In genomic region chr22:31915499-31916065, GRCh38 we compare ENCODE assay signal across 25 cellular contexts.
"Had no signal": no experiment of that assay in that cellular context is flagged by ENCODE, and none has a peak within 500 bp of the region (broad histone marks: within the 10 kb centered on the region; RNA-seq: fewer than 3 reads in every experiment).

No MANE protein-coding gene starts in this region.

- H3K79me2 ChIP-seq: parathyroid adenoma had no signal

- H3K4me3 Mint-ChIP-seq: activated CD4-positive, alpha-beta T cell treated with anti-CD3 and anti-CD28 coated beads for 36 hours; activated naive CD8-positive, alpha-beta T cell; endodermal cell; naive thymus-derived CD4-positive, alpha-beta T cell; T-helper 2 cell treated with Interferon-gamma antibody and Interleukin-4, amounts not matched to agents 5 μg/mL and 100 μg/mL, for 36 hours had no signal

- H3K9me3 ChIP-seq: body of pancreas, esophagus muscularis mucosa, heart right ventricle, psoas muscle, transverse colon, uterus had no signal

- H3K27ac Mint-ChIP-seq: activated CD4-positive, alpha-beta T cell treated with anti-CD3 and anti-CD28 coated beads for 36 hours; activated naive CD8-positive, alpha-beta T cell; endodermal cell; naive thymus-derived CD4-positive, alpha-beta T cell; T-helper 2 cell treated with Interferon-gamma antibody and Interleukin-4, amounts not matched to agents 5 μg/mL and 100 μg/mL, for 36 hours had no signal

- H3K36me3 Mint-ChIP-seq: activated naive CD8-positive, alpha-beta T cell; naive thymus-derived CD4-positive, alpha-beta T cell had no signal

- H3K27me3 ChIP-seq: body of pancreas, esophagus muscularis mucosa, foreskin keratinocyte, heart right ventricle, transverse colon, uterus had no signal

- H3K9me3 Mint-ChIP-seq: endodermal cell; naive thymus-derived CD4-positive, alpha-beta T cell; T-helper 2 cell treated with Interferon-gamma antibody and Interleukin-4, amounts not matched to agents 5 μg/mL and 100 μg/mL, for 36 hours had no signal

- H2AFZ ChIP-seq: parathyroid adenoma had no signal

- ATAC-seq: activated CD4-positive, alpha-beta T cell treated with anti-CD3 and anti-CD28 coated beads for 36 hours; body of pancreas; foreskin keratinocyte; left ventricle myocardium superior; naive thymus-derived CD4-positive, alpha-beta T cell; psoas muscle had no signal

- H3K9ac ChIP-seq: parathyroid adenoma had no signal

- H3K4me1 ChIP-seq: body of pancreas, esophagus muscularis mucosa, foreskin keratinocyte, parathyroid adenoma, uterus had no signal

- DNase-seq: activated CD4-positive, alpha-beta T cell treated with anti-CD3 and anti-CD28 coated beads for 36 hours; activated CD4-positive, CD25-positive, alpha-beta regulatory T cell; activated effector memory CD4-positive, alpha-beta T cell treated with Interleukin-2 at 50 U/mL for 16 hours; activated naive CD4-positive, alpha-beta T cell treated with Interleukin-2 at 50 U/mL for 16 hours; aorta; body of pancreas; cortex of kidney; endodermal cell; foreskin keratinocyte; heart right ventricle; kidney glomerular epithelial cell; left ventricle myocardium superior; naive thymus-derived CD4-positive, alpha-beta T cell; nucleus accumbens; stimulated activated CD4-positive, alpha-beta T cell treated with anti-CD3 and anti-CD28 coated beads, Interleukin-15, amount 100 ng/mL, for 24 hours; stimulated activated CD4-positive, alpha-beta T cell treated with anti-CD3 and anti-CD28 coated beads, Interleukin-2, amount 100 ng/mL, for 24 hours; stimulated activated naive CD4-positive, alpha-beta T cell treated with Interleukin-2 at 50 U/mL for 16 hours; T-helper 1 cell; transverse colon; uterus had no signal

- H3K36me3 ChIP-seq: transverse colon, uterus had no signal

- H3K4me3 ChIP-seq: body of pancreas, esophagus muscularis mucosa, heart right ventricle, psoas muscle, transverse colon, uterus had no signal

- H3K27ac ChIP-seq: body of pancreas, esophagus muscularis mucosa, foreskin keratinocyte, heart right ventricle, parathyroid adenoma, psoas muscle, transverse colon, uterus had no signal
